21 cellular contexts compared by ENCODE assay signal in the genomic region with DNA sequence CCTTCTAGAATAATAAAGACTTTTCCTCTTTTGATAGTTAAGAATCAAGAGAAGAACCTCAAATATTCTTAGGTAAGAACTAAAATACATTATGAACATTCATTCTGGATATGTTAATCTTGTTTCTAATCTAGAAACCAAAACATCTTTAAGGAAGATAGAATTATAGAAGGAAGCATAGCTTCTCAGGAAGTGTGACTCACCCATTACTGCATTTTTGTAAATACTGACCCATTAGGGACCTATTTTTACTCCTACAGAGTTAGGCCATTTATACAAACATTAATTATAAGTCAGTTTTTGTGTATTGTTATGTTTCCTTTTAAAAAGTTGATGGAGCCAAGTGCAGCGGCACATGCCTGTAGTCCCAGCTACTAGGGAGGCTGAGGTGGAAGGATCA.
DNase-seq lines count a peak whose midpoint lies in the region; ATAC-seq and TF ChIP-seq lines count a peak whose summit lies in the region.
"Had no signal": no experiment of that assay in that cellular context is flagged by ENCODE, and none has a peak within 500 bp of the region (broad histone marks: within the 10 kb centered on the region; RNA-seq: fewer than 3 reads in every experiment).

No MANE protein-coding gene starts in this region.

- intact Hi-C loops in upper lobe of right lung (cut with DNase I), result no loop called here

- DNase-seq in Daoy (ENCODE audit: low read depth) (peak; percentile 12), NB4 (ENCODE audit: low read depth) (peak; percentile 15), choroid plexus epithelial cell (ENCODE audit: low read depth) (peak; percentile 68), non-pigmented ciliary epithelial cell (ENCODE audit: low read depth) (peak; percentile 44), upper lobe of right lung (no peak), endothelial cell (ENCODE audit: low spot score) (no peak)
- DNase-seq in activated effector memory CD4-positive, alpha-beta T cell treated with anti-CD3 and anti-CD28 coated beads, Interleukin-2, amount 50 U/mL, for 16 hours, result no peak
- DNase-seq: activated CD8-positive, alpha-beta T cell treated with anti-CD3 and anti-CD28 coated beads, Interleukin-2, amount 10 ng/mL, durations not matched to agents 7 days and 5 days; activated effector memory CD4-positive, alpha-beta T cell treated with Interleukin-2 at 50 U/mL for 16 hours; CD4-positive, alpha-beta memory T cell; endodermal cell; hypothalamus; left ventricle myocardium inferior; NCI-H1436 treated with DMSO at 0.1 percent for 48 hours; NCI-H526 treated with DMSO at 0.1 percent for 48 hours; right lobe of liver; SHP77; stimulated activated naive CD4-positive, alpha-beta T cell treated with Interleukin-2 at 50 U/mL for 16 hours had no signal

- peaks cover 9% of the 10 kb centered on the region for H3K27me3 Mint-ChIP-seq in endothelial cell (ENCODE audit: unreplicated experiment)
- H3K27me3 Mint-ChIP-seq: brain had no signal

- H3K36me3 Mint-ChIP-seq in endothelial cell (ENCODE audit: low read depth, unreplicated experiment), result no peaks in the 10 kb centered on the region
- H3K36me3 Mint-ChIP-seq: brain; CD4-positive, alpha-beta memory T cell had no signal

- H3K4me3 ChIP-seq in NB4 (ENCODE audit: low read depth, low read length), result no peak overlapping the region
- H3K4me3 ChIP-seq in choroid plexus epithelial cell (ENCODE audit: low read depth, low read length), result no peak overlapping the region
- no peak overlapping the region for H3K4me3 ChIP-seq in upper lobe of right lung
- H3K4me3 ChIP-seq: left ventricle myocardium inferior, right lobe of liver had no signal

- TF ChIP-seq CTCF in NB4 (IDR thresholded peaks at IDR 0.05; ENCODE audit: low read depth, low read length), result no peak
- TF ChIP-seq CTCF in choroid plexus epithelial cell (conservative IDR thresholded peaks at IDR 0.05; ENCODE audit: low read depth, low read length), result no peak
- no peak for TF ChIP-seq CTCF in upper lobe of right lung (IDR thresholded peaks at IDR 0.05)
- no peak for TF ChIP-seq CTCF in endothelial cell (IDR thresholded peaks at IDR 0.05; ENCODE audit: unreplicated experiment)

- H3K27me3 ChIP-seq in upper lobe of right lung, result no peaks in the 10 kb centered on the region
- H3K27me3 ChIP-seq: right lobe of liver had no signal

- H3K4me3 Mint-ChIP-seq in endothelial cell (ENCODE audit: unreplicated experiment), result no peak overlapping the region
- H3K4me3 Mint-ChIP-seq: activated CD8-positive, alpha-beta T cell treated with anti-CD3 and anti-CD28 coated beads, Interleukin-2, amount 10 ng/mL, durations not matched to agents 7 days and 5 days; brain; CD4-positive, alpha-beta memory T cell; endodermal cell; nephron had no signal

- no peak for TF ChIP-seq POLR2A in NB4 (IDR thresholded peaks at IDR 0.05; ENCODE audit: extremely low read depth, insufficient read length)

- ATAC-seq in upper lobe of right lung, result no peak
- ATAC-seq in HG03378 (IDR thresholded peaks at IDR 0.05; ENCODE audit: unreplicated experiment), result no peak
- ATAC-seq: activated CD8-positive, alpha-beta T cell treated with anti-CD3 and anti-CD28 coated beads, Interleukin-2, amount 10 ng/mL, durations not matched to agents 7 days and 5 days had no signal

- no peak overlapping the region for H3K27ac Mint-ChIP-seq in endothelial cell (ENCODE audit: unreplicated experiment)
- H3K27ac Mint-ChIP-seq: activated CD8-positive, alpha-beta T cell treated with anti-CD3 and anti-CD28 coated beads, Interleukin-2, amount 10 ng/mL, durations not matched to agents 7 days and 5 days; brain; CD4-positive, alpha-beta memory T cell; endodermal cell; nephron had no signal

- no peaks in the 10 kb centered on the region for H3K36me3 ChIP-seq in upper lobe of right lung
- H3K36me3 ChIP-seq: left ventricle myocardium inferior, right lobe of liver had no signal

- H3K27ac ChIP-seq in upper lobe of right lung, result no peak overlapping the region
- H3K27ac ChIP-seq: left ventricle myocardium inferior, right lobe of liver had no signal

- H3K4me1 ChIP-seq in upper lobe of right lung, result peaks cover 6% of the 10 kb centered on the region
- H3K4me1 ChIP-seq: right lobe of liver had no signal

- no peaks in the 10 kb centered on the region for H3K9me3 Mint-ChIP-seq in endothelial cell (ENCODE audit: unreplicated experiment)
- H3K9me3 Mint-ChIP-seq: brain; CD4-positive, alpha-beta memory T cell; endodermal cell; nephron had no signal

- no peaks in the 10 kb centered on the region for H3K9me3 ChIP-seq in upper lobe of right lung
- H3K9me3 ChIP-seq: left ventricle myocardium inferior, right lobe of liver had no signal

- peaks cover 4% of the 10 kb centered on the region for H3K4me1 Mint-ChIP-seq in endothelial cell (ENCODE audit: unreplicated experiment)
- H3K4me1 Mint-ChIP-seq: brain; CD4-positive, alpha-beta memory T cell; endodermal cell; nephron had no signal

Comparison
In these comparisons a context has a peak if more than half of its experiments do, and no peak if none do; other contexts are left out.
1. DNase-seq: peak in Daoy (single experiment), NB4 (single experiment), choroid plexus epithelial cell (single experiment) and non-pigmented ciliary epithelial cell (single experiment); none in upper lobe of right lung (single experiment), activated effector memory CD4-positive, alpha-beta T cell treated with anti-CD3 and anti-CD28 coated beads, Interleukin-2, amount 50 U/mL, for 16 hours (single experiment) and endothelial cell (single experiment).